Comparison of ENCODE assay signal across 24 cellular contexts in genomic region chr2:101728865-101729264, GRCh38. TPM values are rescaled to one million over a fixed set of nuclear protein-coding genes. Genes with fewer than 3 reads are reported as not detected.
A peak's percentile ranks its signal among the peaks of the same experiment; 100 is the strongest.
DNase-seq lines count a peak whose midpoint lies in the region; ATAC-seq, FAIRE-seq and TF ChIP-seq lines count a peak whose summit lies in the region.
"Had no signal": no experiment of that assay in that cellular context is flagged by ENCODE, and none has a peak within 500 bp of the region (broad histone marks: within the 10 kb centered on the region; RNA-seq: fewer than 3 reads in every experiment).

No MANE protein-coding gene starts in this region.

- H3K27me3 Mint-ChIP-seq in activated naive CD4-positive, alpha-beta T cell treated with anti-CD3 and anti-CD28 coated beads for 36 hours (ENCODE audit: low read depth) = no peaks in the 10 kb centered on the region
- H3K27me3 Mint-ChIP-seq in brain = no peaks in the 10 kb centered on the region
- no peaks in the 10 kb centered on the region for H3K27me3 Mint-ChIP-seq in stimulated activated memory B cell treated with anti-CD40 and anti-IgM and Interleukin-4, amounts not matched to agents 10 μg/mL and 1 μg/mL and 100 μg/mL, for 72 hours

- peak overlapping the region; percentile 52 for H3K27ac Mint-ChIP-seq in activated naive CD4-positive, alpha-beta T cell treated with anti-CD3 and anti-CD28 coated beads for 36 hours
- peak overlapping the region in 4 of 5 experiments; percentile 45 to 68 (median 60) for H3K27ac Mint-ChIP-seq in brain
- peak overlapping the region; percentile 96 for H3K27ac Mint-ChIP-seq in stimulated activated memory B cell treated with anti-CD40 and anti-IgM and Interleukin-4, amounts not matched to agents 10 μg/mL and 1 μg/mL and 100 μg/mL, for 72 hours
- H3K27ac Mint-ChIP-seq: WTC11 had no signal

- POLR2A ChIA-PET in HEK293 (lab: Yijun Ruan, JAX) = no interaction called here

- intact Hi-C loops in activated naive CD4-positive, alpha-beta T cell treated with anti-CD3 and anti-CD28 coated beads for 36 hours (cut with micrococcal nuclease) = no loop called here

- peaks cover 13% of the 10 kb centered on the region for H3K4me1 ChIP-seq in HEK293 (ENCODE audit: control insufficient read depth, insufficient read depth, low read length)

- peaks cover 94% of the 10 kb centered on the region for H3K4me1 Mint-ChIP-seq in activated naive CD4-positive, alpha-beta T cell treated with anti-CD3 and anti-CD28 coated beads for 36 hours (ENCODE audit: low read depth)
- peaks cover 86% of the 10 kb centered on the region for H3K4me1 Mint-ChIP-seq in brain
- H3K4me1 Mint-ChIP-seq in stimulated activated memory B cell treated with anti-CD40 and anti-IgM and Interleukin-4, amounts not matched to agents 10 μg/mL and 1 μg/mL and 100 μg/mL, for 72 hours = peaks cover 95% of the 10 kb centered on the region

- DNase-seq in activated naive CD4-positive, alpha-beta T cell treated with anti-CD3 and anti-CD28 coated beads for 36 hours = no peak
- no peak for DNase-seq in activated naive CD4-positive, alpha-beta T cell (lab: John Stamatoyannopoulos, UW)
- DNase-seq in globus pallidus (ENCODE audit: low spot score) (no peak), GM12891 (ENCODE audit: insufficient read length, low spot score) (no peak)
- DNase-seq: activated effector memory CD4-positive, alpha-beta T cell treated with anti-CD3 and anti-CD28 coated beads, Interleukin-2, amount 50 U/mL, for 16 hours; COR-L47; effector memory CD4-positive, alpha-beta T cell; esophagus squamous epithelium; mesenchymal stem cell; NCI-H1048; NCI-H2029; nephron progenitor cell; posterior cingulate gyrus; sigmoid colon; testis had no signal

- H3K4me3 Mint-ChIP-seq in activated naive CD4-positive, alpha-beta T cell treated with anti-CD3 and anti-CD28 coated beads for 36 hours = no peak overlapping the region
- H3K4me3 Mint-ChIP-seq in brain = no peak overlapping the region
- H3K4me3 Mint-ChIP-seq in stimulated activated memory B cell treated with anti-CD40 and anti-IgM and Interleukin-4, amounts not matched to agents 10 μg/mL and 1 μg/mL and 100 μg/mL, for 72 hours = no peak overlapping the region
- H3K4me3 Mint-ChIP-seq: nephron progenitor cell, WTC11 had no signal

- no peak overlapping the region for H3K4me3 ChIP-seq in HEK293 (ENCODE audit: low read depth, low read length)
- H3K4me3 ChIP-seq: esophagus squamous epithelium, sigmoid colon, SJSA1, testis had no signal

- H3K9me3 ChIP-seq in HEK293 (ENCODE audit: control insufficient read depth, insufficient read depth, low read depth, low read length) = no peaks in the 10 kb centered on the region
- H3K9me3 ChIP-seq: esophagus squamous epithelium, sigmoid colon, SJSA1, testis had no signal

- H3K36me3 Mint-ChIP-seq in activated naive CD4-positive, alpha-beta T cell treated with anti-CD3 and anti-CD28 coated beads for 36 hours (ENCODE audit: low read depth) = peaks cover 11% of the 10 kb centered on the region
- H3K36me3 Mint-ChIP-seq in brain = peaks cover 32% of the 10 kb centered on the region
- peaks cover 17% of the 10 kb centered on the region for H3K36me3 Mint-ChIP-seq in stimulated activated memory B cell treated with anti-CD40 and anti-IgM and Interleukin-4, amounts not matched to agents 10 μg/mL and 1 μg/mL and 100 μg/mL, for 72 hours
- H3K36me3 Mint-ChIP-seq: WTC11 had no signal

- CTCF ChIA-PET in activated naive CD4-positive, alpha-beta T cell treated with anti-CD3 and anti-CD28 coated beads for 36 hours (lab: Charles Lee) = interaction anchor here (0.6 to 1.5 kb wide), 7 partner anchors 8 to 202 kb away, joined by 3 to 6 read pairs (median 3); no protein-coding TSS in a partner anchor
- CTCF ChIA-PET in HEK293 (lab: Yijun Ruan, JAX) = interaction anchor here (0.7 to 1.2 kb wide), 2 partner anchors 9 to 42 kb away, joined by 3 to 8 read pairs; no protein-coding TSS in a partner anchor

- ATAC-seq in stimulated activated memory B cell treated with anti-CD40 and anti-IgM and Interleukin-4, amounts not matched to agents 10 μg/mL and 1 μg/mL and 100 μg/mL, for 72 hours = no peak
- ATAC-seq: WTC11 had no signal

- no peak for TF ChIP-seq POLR2A in GM12891 (IDR thresholded peaks at IDR 0.05; ENCODE audit: low read depth, low read length)

- no peaks in the 10 kb centered on the region for H3K9me3 Mint-ChIP-seq in activated naive CD4-positive, alpha-beta T cell treated with anti-CD3 and anti-CD28 coated beads for 36 hours
- H3K9me3 Mint-ChIP-seq in brain = peaks cover 0 to 3% (median 0%) of the 10 kb centered on the region in 5 experiments
- H3K9me3 Mint-ChIP-seq in stimulated activated memory B cell treated with anti-CD40 and anti-IgM and Interleukin-4, amounts not matched to agents 10 μg/mL and 1 μg/mL and 100 μg/mL, for 72 hours = no peaks in the 10 kb centered on the region
- H3K9me3 Mint-ChIP-seq: nephron progenitor cell, WTC11 had no signal

- FAIRE-seq in GM12891 (lab: Jason Lieb, UNC) = no peak
- FAIRE-seq: astrocyte, H54, RCC 7860 had no signal

- TF ChIP-seq CTCF in HEK293 (tag by site-specific recombination; IDR thresholded peaks at IDR 0.05) (no peak), brain (conservative IDR thresholded peaks at IDR 0.05) (no peak)

- H3K27ac ChIP-seq in HEK293 (ENCODE audit: extremely low read depth, low read depth, low read length) = no peak overlapping the region
- H3K27ac ChIP-seq: esophagus squamous epithelium, KMS-11, sigmoid colon, SJSA1, testis had no signal

- H3K36me3 ChIP-seq in HEK293 (ENCODE audit: control insufficient read depth in 2 of 2, insufficient read depth in 1 of 2, low read length in 2 of 2) = no peaks in the 10 kb centered on the region; a peak in 1 of 3 replicates
- H3K36me3 ChIP-seq: esophagus squamous epithelium, sigmoid colon, SJSA1 had no signal

TF ChIP-seq in HEK293, 187 proteins besides CTCF, POLR2A, EP300 and RAD21:
- TF ChIP-seq GFI1B (tag by site-specific recombination; IDR thresholded peaks at IDR 0.05) = no peak
- peak; percentile 73 for TF ChIP-seq ZSCAN4 (tag by site-specific recombination; IDR thresholded peaks at IDR 0.05)
- TF ChIP-seq ZNF488 (tag by site-specific recombination; IDR thresholded peaks at IDR 0.05) = no peak
- no peak for TF ChIP-seq KLF1 (tag by site-specific recombination; IDR thresholded peaks at IDR 0.05)
- TF ChIP-seq ZNF707 (tag by site-specific recombination; IDR thresholded peaks at IDR 0.05) = no peak
- TF ChIP-seq ZNF596 (tag by site-specific recombination; IDR thresholded peaks at IDR 0.05) = peak; percentile 62; the same call in 1 of the 2 replicates

TF ChIP-seq in GM12891, 5 proteins besides CTCF, POLR2A, EP300 and RAD21:
- TF ChIP-seq POU2F2 (IDR thresholded peaks at IDR 0.05; ENCODE audit: low read depth, low read length) (no peak), SPI1 (IDR thresholded peaks at IDR 0.05; ENCODE audit: low read depth, low read length) (no peak), POLR2AphosphoS5 (IDR thresholded peaks at IDR 0.05; ENCODE audit: low read depth, low read length) (no peak), PAX5 (IDR thresholded peaks at IDR 0.05; ENCODE audit: insufficient read depth, low read length, severe bottlenecking) (no peak), TAF1 (IDR thresholded peaks at IDR 0.05; ENCODE audit: low read depth, low read length) (no peak)
TF ChIP-seq in GM12891: peak in this region for 0.

RNA-seq across cellular contexts. Expression of gene MAP4K4, which starts 31.4 kb away (rescaled TPM):
- 100 to 1,000 TPM; 126 to 131 TPM for total RNA-seq in activated naive CD4-positive, alpha-beta T cell treated with anti-CD3 and anti-CD28 coated beads for 36 hours
- 89.6 TPM for polyA plus RNA-seq in brain (ENCODE audit: insufficient read depth, low read depth, low replicate concordance)
- polyA plus RNA-seq in GM12891 (2012; ENCODE audit: low read depth, missing spikeins) = 1.3 TPM
